9 cellular contexts compared by ENCODE assay signal in genomic region chr19:18700501-18701249, GRCh38. TPM values are rescaled to one million over a fixed set of nuclear protein-coding genes. Genes with fewer than 3 reads are reported as not detected.
DNase-seq lines count a peak whose midpoint lies in the region; ATAC-seq, FAIRE-seq and TF ChIP-seq lines count a peak whose summit lies in the region.
"Had no signal": no experiment of that assay in that cellular context is flagged by ENCODE, and none has a peak within 500 bp of the region (broad histone marks: within the 10 kb centered on the region; RNA-seq: fewer than 3 reads in every experiment).

No MANE protein-coding gene starts in this region.

- H3K4me3 ChIP-seq in GM12865 (ENCODE audit: low read depth, low read length) (peak overlapping the region; percentile 49), endothelial cell of umbilical vein (replicated peaks in 1 of 3; ENCODE audit: insufficient read depth in 1 of 3, low read depth in 1 of 3, low read length in 3 of 3) (peak overlapping the region in 2 of 3 experiments; percentile 9 to 15), muscle layer of colon (ENCODE audit: low read depth in 1 of 2, low read length in 2 of 2) (peak overlapping the region; percentile 59 to 75)

- DNase-seq in GM12865 (ENCODE audit: low read depth) (peak; percentile 70), NCI-H510A treated with DMSO at 0.1 percent for 48 hours (lab: John Stamatoyannopoulos, UW) (peak; percentile 90), endothelial cell of umbilical vein (ENCODE audit: low read depth, low spot score) (peak; percentile 43), DMS53 treated with DMSO at 0.1 percent for 48 hours (lab: John Stamatoyannopoulos, UW; ENCODE audit: unreplicated experiment) (no peak)
- DNase-seq in activated CD8-positive, alpha-beta memory T cell treated with anti-CD3 and anti-CD28 coated beads, Interleukin-2, amount 50 U/mL, for 4 hours, result peak; percentile 73
- DNase-seq in stimulated activated CD8-positive, alpha-beta memory T cell treated with anti-CD3 and anti-CD28 coated beads, Interleukin-7, amount 100 ng/mL, for 1 hour (ENCODE audit: low read depth in 2 of 2), result peak; percentile 49

- TF ChIP-seq CTCF in GM12865 (IDR thresholded peaks at IDR 0.05; ENCODE audit: insufficient read depth, low read depth, low read length, missing control alignments) (no peak), endothelial cell of umbilical vein (IDR thresholded peaks at IDR 0.05; ENCODE audit: extremely low read depth in 1 of 2, insufficient read depth in 1 of 2, low read depth in 1 of 2, low read length in 2 of 2) (no peak)

- H2AFZ ChIP-seq in endothelial cell of umbilical vein (ENCODE audit: low read depth, low read length), result peak overlapping the region; percentile 45

- H3K9me1 ChIP-seq in endothelial cell of umbilical vein (replicated peaks; ENCODE audit: control insufficient read depth, extremely low read depth, insufficient read depth, low read length), result no peaks in the 10 kb centered on the region

- POLR2A ChIA-PET in endothelial cell of umbilical vein (lab: Charles Lee), result no interaction called here

- H4K20me1 ChIP-seq in endothelial cell of umbilical vein (replicated peaks; ENCODE audit: control insufficient read depth, extremely low read depth, insufficient read depth, low read length), result no peaks in the 10 kb centered on the region

- ATAC-seq in HG02870 (IDR thresholded peaks at IDR 0.05; ENCODE audit: unreplicated experiment), result peak; percentile 75

- H3K4me1 ChIP-seq in endothelial cell of umbilical vein (ENCODE audit: control insufficient read depth, extremely low read depth, insufficient read depth, low read length) (peaks cover 3% of the 10 kb centered on the region), muscle layer of colon (ENCODE audit: insufficient read depth, low read length) (peaks cover 10% of the 10 kb centered on the region)

- no TSS peak for BruUV-seq in endothelial cell of umbilical vein (replicated peaks; lab: Mats Ljungman, UMichigan)

- CTCF ChIA-PET in endothelial cell of umbilical vein (lab: Charles Lee), result interaction anchor here (0.8 to 1.3 kb wide), 2 partner anchors 9 to 10 kb away, joined by 3 to 4 read pairs; no protein-coding TSS in a partner anchor

- intact Hi-C loops in endothelial cell of umbilical vein (cut with micrococcal nuclease), result no loop called here

- no peak for TF ChIP-seq POLR2A in endothelial cell of umbilical vein (IDR thresholded peaks at IDR 0.05; ENCODE audit: low read depth, low read length)

- H3K27ac ChIP-seq in endothelial cell of umbilical vein (ENCODE audit: insufficient read depth, low read depth, low read length) (no peak overlapping the region), muscle layer of colon (ENCODE audit: low read depth, low read length) (peak overlapping the region; percentile 74)

- H3K27me3 ChIP-seq in endothelial cell of umbilical vein (ENCODE audit: control insufficient read depth in 2 of 2, insufficient read depth in 2 of 2, low read length in 2 of 2) (no peaks in the 10 kb centered on the region), muscle layer of colon (ENCODE audit: control insufficient read depth in 1 of 2, insufficient read depth in 2 of 2, low read length in 2 of 2) (no peaks in the 10 kb centered on the region)

- H3K79me2 ChIP-seq in endothelial cell of umbilical vein (ENCODE audit: control insufficient read depth, insufficient read depth, low read length), result no peaks in the 10 kb centered on the region

- peak; percentile 48 for FAIRE-seq in endothelial cell of umbilical vein (lab: Jason Lieb, UNC)
- FAIRE-seq: islet of Langerhans had no signal

- H3K9me3 ChIP-seq in endothelial cell of umbilical vein (replicated peaks; ENCODE audit: control insufficient read depth, insufficient read depth, low read length) (no peaks in the 10 kb centered on the region), muscle layer of colon (ENCODE audit: low read length) (no peaks in the 10 kb centered on the region)

- H3K9ac ChIP-seq in endothelial cell of umbilical vein (replicated peaks; ENCODE audit: extremely low read depth, insufficient read depth, low read length) (no peak overlapping the region), muscle layer of colon (ENCODE audit: low read length) (peak overlapping the region; percentile 27)

- dilution Hi-C loops in endothelial cell of umbilical vein (cut with MboI; ENCODE audit: extremely low pct_ligation_motif_present, low sequenced_read_pairs), result no loop called here

- H3K36me3 ChIP-seq in endothelial cell of umbilical vein (ENCODE audit: control insufficient read depth in 2 of 2, extremely low read depth in 1 of 2, insufficient read depth in 2 of 2, low read length in 2 of 2) (no peaks in the 10 kb centered on the region), muscle layer of colon (ENCODE audit: insufficient read depth, low read length) (no peaks in the 10 kb centered on the region)

- peak overlapping the region; percentile 64 for H3K4me2 ChIP-seq in endothelial cell of umbilical vein (ENCODE audit: insufficient read depth, low read length)

TF ChIP-seq in endothelial cell of umbilical vein, 7 proteins besides CTCF, POLR2A, EP300 and RAD21:
- TF ChIP-seq POLR2AphosphoS5 (IDR thresholded peaks at IDR 0.05; ENCODE audit: insufficient read depth, low read depth, low read length), result no peak
- TF ChIP-seq MYC (IDR thresholded peaks at IDR 0.05; ENCODE audit: low read depth, low read length), result no peak
- no peak for TF ChIP-seq GATA2 (IDR thresholded peaks at IDR 0.05; ENCODE audit: insufficient read depth, insufficient read length, low read depth, low read length)
- no peak for TF ChIP-seq JUN (IDR thresholded peaks at IDR 0.05; ENCODE audit: borderline replicate concordance, insufficient read depth, insufficient read length, low read depth)
- no peak for TF ChIP-seq FOS (IDR thresholded peaks at IDR 0.05; ENCODE audit: borderline replicate concordance, insufficient read depth, low read length)
- no peak for TF ChIP-seq EZH2 (IDR thresholded peaks at IDR 0.05; ENCODE audit: borderline replicate concordance, low read depth, low read length, severe bottlenecking)
- TF ChIP-seq, protein P1, sequence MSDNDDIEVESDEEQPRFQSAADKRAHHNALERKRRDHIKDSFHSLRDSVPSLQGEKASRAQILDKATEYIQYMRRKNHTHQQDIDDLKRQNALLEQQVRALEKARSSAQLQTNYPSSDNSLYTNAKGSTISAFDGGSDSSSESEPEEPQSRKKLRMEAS (IDR thresholded peaks at IDR 0.05; ENCODE audit: insufficient read depth, insufficient read length), result no peak

RNA-seq across cellular contexts. Expression of gene CRTC1, which starts 17.2 kb away (rescaled TPM):
- 10.3 and 11.4 TPM in 2 replicates for total RNA-seq in endothelial cell of umbilical vein
- 4.2 and 5.8 TPM in 2 replicates for polyA plus RNA-seq in endothelial cell of umbilical vein
- 1.6 and 2.1 TPM in 2 replicates for polyA plus RNA-seq in endothelial cell of umbilical vein (2011; cell fraction: cytosol; rRNA removed)
- 17.3 and 19.1 TPM in 2 replicates for polyA plus RNA-seq in endothelial cell of umbilical vein (2011; cell fraction: nucleus; rRNA removed)
- 4.9 and 8.4 TPM in 2 replicates for polyA plus RNA-seq in endothelial cell of umbilical vein (2012)
- polyA minus RNA-seq in endothelial cell of umbilical vein, result 2.0 and 2.5 TPM in 2 replicates
- polyA minus RNA-seq in endothelial cell of umbilical vein (2011; cell fraction: cytosol; rRNA and poly(A)+ RNA removed), result 1.2 TPM
- polyA minus RNA-seq in endothelial cell of umbilical vein (2011; cell fraction: nucleus; rRNA and poly(A)+ RNA removed), result 4.4 and 9.6 TPM in 2 replicates

Comparison
In these comparisons a context has a peak if more than half of its experiments do, and no peak if none do; other contexts are left out.
1. H3K4me3 ChIP-seq: peak in every context shown above with its lines; median percentile 67 in muscle layer of colon; 49 in GM12865; 12 in endothelial cell of umbilical vein.